ENCODE assay signal across 18 cellular contexts in genomic region chr11:93668171-93668570, GRCh38. TPM values are rescaled to one million over a fixed set of nuclear protein-coding genes. Genes with fewer than 3 reads are reported as not detected.
DNase-seq lines count a peak whose midpoint lies in the region; ATAC-seq and TF ChIP-seq lines count a peak whose summit lies in the region.
"Had no signal": no experiment of that assay in that cellular context is flagged by ENCODE, and none has a peak within 500 bp of the region (broad histone marks: within the 10 kb centered on the region; RNA-seq: fewer than 3 reads in every experiment).

No MANE protein-coding gene starts in this region.

- no peak for DNase-seq in activated T-cell treated with anti-CD3 and anti-CD28 coated beads, Interleukin-2, amount 50 U/mL, for 72 hours
- DNase-seq in activated T-cell treated with anti-CD3 and anti-CD28 coated beads, Interleukin-2, amount 50 U/mL, for 1 hour = no peak
- no peak for DNase-seq in osteoblast (ENCODE audit: insufficient read length, low spot score, missing footprints)
- no peak for DNase-seq in BE2C
- no peak for DNase-seq in cortex of kidney (lab: John Stamatoyannopoulos, UW)
- DNase-seq in foreskin melanocyte = no peak
- DNase-seq: activated CD4-positive, alpha-beta T cell treated with anti-CD3 and anti-CD28 coated beads, Interleukin-2, amount 50 U/mL, for 4 hours; activated naive CD4-positive, alpha-beta T cell treated with Interleukin-2 at 50 U/mL for 16 hours; caudate nucleus; NCI-H1092 treated with DMSO at 0.1 percent for 48 hours; right cardiac atrium; T-helper 9 cell; thyroid gland had no signal

- peaks cover 4 to 44% of the 10 kb centered on the region in 2 donors for H3K36me3 Mint-ChIP-seq in activated T-cell treated with anti-CD3 and anti-CD28 coated beads, Interleukin-2, amount 50 U/mL, for 72 hours (ENCODE audit: insufficient read depth in 2 of 2)
- H3K36me3 Mint-ChIP-seq in activated T-helper 17 cell treated with anti-CD3 and anti-CD28 coated beads, Interleukin-2, amount 50 U/mL, for 72 hours (ENCODE audit: low read depth) = peaks cover 89% of the 10 kb centered on the region

- peak overlapping the region; percentile 40 to 74 for H3K4me3 Mint-ChIP-seq in activated T-cell treated with anti-CD3 and anti-CD28 coated beads, Interleukin-2, amount 50 U/mL, for 72 hours
- H3K4me3 Mint-ChIP-seq in activated T-helper 17 cell treated with anti-CD3 and anti-CD28 coated beads, Interleukin-2, amount 50 U/mL, for 72 hours = peak overlapping the region; percentile 35
- H3K4me3 Mint-ChIP-seq: GM23338, neural progenitor cell had no signal

- peaks cover 51% of the 10 kb centered on the region for H3K4me1 Mint-ChIP-seq in activated T-cell treated with anti-CD3 and anti-CD28 coated beads, Interleukin-2, amount 50 U/mL, for 72 hours (ENCODE audit: low read depth)
- peaks cover 24% of the 10 kb centered on the region for H3K4me1 Mint-ChIP-seq in activated T-helper 17 cell treated with anti-CD3 and anti-CD28 coated beads, Interleukin-2, amount 50 U/mL, for 72 hours
- H3K4me1 Mint-ChIP-seq: GM23338 had no signal

- TF ChIP-seq CTCF in osteoblast (IDR thresholded peaks at IDR 0.05; ENCODE audit: extremely low read depth, low read depth, low read length) (no peak), BE2C (IDR thresholded peaks at IDR 0.05; ENCODE audit: low read depth, low read length) (no peak)

- peak; percentile 46 to 73 for ATAC-seq in activated T-cell treated with anti-CD3 and anti-CD28 coated beads, Interleukin-2, amount 50 U/mL, for 72 hours (replicated peaks in 1 of 2)
- peak; percentile 55 for ATAC-seq in HG02981 (IDR thresholded peaks at IDR 0.05; ENCODE audit: unreplicated experiment)
- peak; percentile 80 for ATAC-seq in activated T-helper 17 cell treated with anti-CD3 and anti-CD28 coated beads, Interleukin-2, amount 50 U/mL, for 72 hours (replicated peaks)
- ATAC-seq: gastroesophageal sphincter, GM23338, right cardiac atrium had no signal

- no peak overlapping the region for H2AFZ ChIP-seq in osteoblast (ENCODE audit: low read length)
- H2AFZ ChIP-seq: GM23338, neural progenitor cell had no signal

- H3K27ac Mint-ChIP-seq in activated T-cell treated with anti-CD3 and anti-CD28 coated beads, Interleukin-2, amount 50 U/mL, for 72 hours = peak overlapping the region; percentile 78
- H3K27ac Mint-ChIP-seq in activated T-helper 17 cell treated with anti-CD3 and anti-CD28 coated beads, Interleukin-2, amount 50 U/mL, for 72 hours = peak overlapping the region; percentile 92
- H3K27ac Mint-ChIP-seq: GM23338, neural progenitor cell had no signal

- H3K27me3 ChIP-seq in osteoblast (ENCODE audit: insufficient read depth, low read length) = no peaks in the 10 kb centered on the region
- H3K27me3 ChIP-seq in BE2C = no peaks in the 10 kb centered on the region
- H3K27me3 ChIP-seq: gastroesophageal sphincter, neural progenitor cell, thyroid gland had no signal

- no peak overlapping the region for H3K4me3 ChIP-seq in osteoblast (ENCODE audit: insufficient read depth, low read length)
- H3K4me3 ChIP-seq in BE2C (ENCODE audit: low read depth, low read length) = no peak overlapping the region
- H3K4me3 ChIP-seq: gastroesophageal sphincter, GM23338, neural progenitor cell, thyroid gland had no signal

- no peaks in the 10 kb centered on the region for H3K27me3 Mint-ChIP-seq in activated T-cell treated with anti-CD3 and anti-CD28 coated beads, Interleukin-2, amount 50 U/mL, for 72 hours (ENCODE audit: low read depth)
- no peaks in the 10 kb centered on the region for H3K27me3 Mint-ChIP-seq in activated T-helper 17 cell treated with anti-CD3 and anti-CD28 coated beads, Interleukin-2, amount 50 U/mL, for 72 hours

- H3K4me1 ChIP-seq in osteoblast (ENCODE audit: insufficient read depth, low read length) (peaks cover 2% of the 10 kb centered on the region), BE2C (no peaks in the 10 kb centered on the region)
- H3K4me1 ChIP-seq: thyroid gland had no signal

- H3K9me3 ChIP-seq in osteoblast (ENCODE audit: low read depth, low read length) = no peaks in the 10 kb centered on the region
- H3K9me3 ChIP-seq in BE2C = no peaks in the 10 kb centered on the region
- H3K9me3 ChIP-seq: gastroesophageal sphincter, thyroid gland had no signal

- H3K79me2 ChIP-seq in osteoblast (ENCODE audit: insufficient read depth, low read length) = peaks cover 33% of the 10 kb centered on the region

- peak overlapping the region; percentile 34 for H3K27ac ChIP-seq in osteoblast (ENCODE audit: low read depth, low read length)
- H3K27ac ChIP-seq: gastroesophageal sphincter, neural progenitor cell, thyroid gland had no signal

- peaks cover 52% of the 10 kb centered on the region for H3K36me3 ChIP-seq in osteoblast (ENCODE audit: insufficient read depth, low read length)
- peaks cover 48% of the 10 kb centered on the region for H3K36me3 ChIP-seq in BE2C

- no peak overlapping the region for H3K4me2 ChIP-seq in osteoblast (ENCODE audit: insufficient read depth, low read length)
- H3K4me2 ChIP-seq: GM23338, neural progenitor cell had no signal

- no peaks in the 10 kb centered on the region for H4K20me1 ChIP-seq in osteoblast (ENCODE audit: insufficient read depth, low read length)

- no peaks in the 10 kb centered on the region for H3K9me3 Mint-ChIP-seq in activated T-cell treated with anti-CD3 and anti-CD28 coated beads, Interleukin-2, amount 50 U/mL, for 72 hours
- no peaks in the 10 kb centered on the region for H3K9me3 Mint-ChIP-seq in activated T-helper 17 cell treated with anti-CD3 and anti-CD28 coated beads, Interleukin-2, amount 50 U/mL, for 72 hours
- H3K9me3 Mint-ChIP-seq: GM23338, neural progenitor cell had no signal

RNA-seq across cellular contexts. Expression of gene CEP295, which starts 6.7 kb away (rescaled TPM):
- 10 to 100 TPM; 27.6 to 30.9 TPM for total RNA-seq in activated T-cell treated with anti-CD3 and anti-CD28 coated beads, Interleukin-2, amount 50 U/mL, for 72 hours
- total RNA-seq in activated T-helper 17 cell treated with anti-CD3 and anti-CD28 coated beads, Interleukin-2, amount 50 U/mL, for 72 hours = 10 to 100 TPM; 30.7 to 33.4 TPM
- total RNA-seq in osteoblast = 19.9 and 21.8 TPM in 2 replicates
- polyA plus RNA-seq in BE2C (2012; ENCODE audit: insufficient read depth, insufficient read length, low read depth) = 6.7 TPM
